12 cellular contexts compared by ENCODE assay signal in genomic region chr6:111686249-111686997, GRCh38.
DNase-seq lines count a peak whose midpoint lies in the region; ATAC-seq, FAIRE-seq and TF ChIP-seq lines count a peak whose summit lies in the region.
"Had no signal": no experiment of that assay in that cellular context is flagged by ENCODE, and none has a peak within 500 bp of the region (broad histone marks: within the 10 kb centered on the region; RNA-seq: fewer than 3 reads in every experiment).

No MANE protein-coding gene starts in this region.

- dilution Hi-C loops in endothelial cell of umbilical vein (cut with MboI; ENCODE audit: extremely low pct_ligation_motif_present, low sequenced_read_pairs), result no loop called here

- no peaks in the 10 kb centered on the region for H3K9me1 ChIP-seq in endothelial cell of umbilical vein (replicated peaks; ENCODE audit: control insufficient read depth, extremely low read depth, insufficient read depth, low read length)

- H3K4me3 Mint-ChIP-seq in MCF 10A (ENCODE audit: unreplicated experiment), result no peak overlapping the region
- no peak overlapping the region for H3K4me3 Mint-ChIP-seq in naive thymus-derived CD8-positive, alpha-beta T cell
- H3K4me3 Mint-ChIP-seq: activated T-cell treated with anti-CD3 and anti-CD28 coated beads, Interleukin-2, amount 50 U/mL, for 4 hours had no signal

- no peaks in the 10 kb centered on the region for H3K36me3 Mint-ChIP-seq in MCF 10A (ENCODE audit: insufficient read depth, unreplicated experiment)
- peaks cover 14 to 88% (median 42%) of the 10 kb centered on the region in 3 donors for H3K36me3 Mint-ChIP-seq in naive thymus-derived CD8-positive, alpha-beta T cell

- H3K79me2 ChIP-seq in endothelial cell of umbilical vein (ENCODE audit: control insufficient read depth, insufficient read depth, low read length), result no peaks in the 10 kb centered on the region

- TF ChIP-seq CTCF in breast epithelium (IDR thresholded peaks at IDR 0.05), result no peak
- no peak for TF ChIP-seq CTCF in MCF 10A (IDR thresholded peaks at IDR 0.05; ENCODE audit: unreplicated experiment)
- TF ChIP-seq CTCF in endothelial cell of umbilical vein (IDR thresholded peaks at IDR 0.05; ENCODE audit: extremely low read depth in 1 of 2, insufficient read depth in 1 of 2, low read depth in 1 of 2, low read length in 2 of 2), result no peak

- H3K27me3 Mint-ChIP-seq in MCF 10A (ENCODE audit: insufficient read depth, unreplicated experiment), result no peaks in the 10 kb centered on the region
- H3K27me3 Mint-ChIP-seq in naive thymus-derived CD8-positive, alpha-beta T cell, result no peaks in the 10 kb centered on the region

- BruUV-seq in MCF 10A (replicated peaks; lab: Mats Ljungman, UMichigan) (no TSS peak), endothelial cell of umbilical vein (replicated peaks; lab: Mats Ljungman, UMichigan) (no TSS peak)

- peak overlapping the region; percentile 86 to 95 for H3K27ac ChIP-seq in breast epithelium
- H3K27ac ChIP-seq in endothelial cell of umbilical vein (ENCODE audit: insufficient read depth, low read depth, low read length), result no peak overlapping the region
- H3K27ac ChIP-seq: HL-60, neutrophil had no signal

- H3K9me3 ChIP-seq in breast epithelium, result no peaks in the 10 kb centered on the region
- no peaks in the 10 kb centered on the region for H3K9me3 ChIP-seq in endothelial cell of umbilical vein (replicated peaks; ENCODE audit: control insufficient read depth, insufficient read depth, low read length)
- H3K9me3 ChIP-seq: neutrophil had no signal

- H3K9ac ChIP-seq in endothelial cell of umbilical vein (replicated peaks; ENCODE audit: extremely low read depth, insufficient read depth, low read length), result no peak overlapping the region

- H3K4me2 ChIP-seq in endothelial cell of umbilical vein (ENCODE audit: insufficient read depth, low read length), result peak overlapping the region; percentile 24

- H3K9me3 Mint-ChIP-seq in MCF 10A (ENCODE audit: unreplicated experiment), result no peaks in the 10 kb centered on the region
- no peaks in the 10 kb centered on the region for H3K9me3 Mint-ChIP-seq in naive thymus-derived CD8-positive, alpha-beta T cell
- H3K9me3 Mint-ChIP-seq: activated T-cell treated with anti-CD3 and anti-CD28 coated beads, Interleukin-2, amount 50 U/mL, for 4 hours had no signal

- TF ChIP-seq POLR2A in breast epithelium (IDR thresholded peaks at IDR 0.05) (no peak), endothelial cell of umbilical vein (IDR thresholded peaks at IDR 0.05; ENCODE audit: low read depth, low read length) (no peak)

- POLR2A ChIA-PET in MCF 10A (lab: Yijun Ruan, JAX), result interaction anchor here (0.9 kb wide), 1 partner anchor 9 kb away, joined by 3 read pairs; no protein-coding TSS in a partner anchor
- POLR2A ChIA-PET in endothelial cell of umbilical vein (lab: Charles Lee), result no interaction called here
- POLR2A ChIA-PET in naive thymus-derived CD8-positive, alpha-beta T cell (lab: Charles Lee), result interaction anchor here (0.5 kb wide), 1 partner anchor 15 kb away, joined by 3 read pairs; no protein-coding TSS in a partner anchor

- peak overlapping the region; percentile 51 for H2AFZ ChIP-seq in endothelial cell of umbilical vein (ENCODE audit: low read depth, low read length)

- DNase-seq in breast epithelium (ENCODE audit: low spot score in 2 of 2), result no peak
- DNase-seq in MCF 10A (ENCODE audit: unreplicated experiment), result no peak
- DNase-seq in endothelial cell of umbilical vein (ENCODE audit: low read depth, low spot score), result peak; percentile 42
- no peak for DNase-seq in naive thymus-derived CD8-positive, alpha-beta T cell
- no peak for DNase-seq in HuH-7 (ENCODE audit: low spot score)
- DNase-seq in cerebellar cortex (ENCODE audit: low spot score), result no peak
- no peak for DNase-seq in UCSD-AML1 (lab: John Stamatoyannopoulos, UW; ENCODE audit: unreplicated experiment)
- DNase-seq: activated T-cell treated with anti-CD3 and anti-CD28 coated beads, Interleukin-2, amount 50 U/mL, for 4 hours had no signal

- intact Hi-C loops in breast epithelium (cut with DNase I; ENCODE audit: low total_unique reads), result no loop called here
- intact Hi-C loops in MCF 10A (cut with micrococcal nuclease), result no loop called here
- intact Hi-C loops in endothelial cell of umbilical vein (cut with micrococcal nuclease), result no loop called here

- peak; percentile 50 for FAIRE-seq in endothelial cell of umbilical vein (lab: Jason Lieb, UNC)
- FAIRE-seq: GM12878 had no signal

- H4K20me1 ChIP-seq in endothelial cell of umbilical vein (replicated peaks; ENCODE audit: control insufficient read depth, extremely low read depth, insufficient read depth, low read length), result no peaks in the 10 kb centered on the region

- H3K4me3 ChIP-seq in breast epithelium (no peak overlapping the region), endothelial cell of umbilical vein (replicated peaks in 1 of 3; ENCODE audit: insufficient read depth in 1 of 3, low read depth in 1 of 3, low read length in 3 of 3) (no peak overlapping the region)
- H3K4me3 ChIP-seq: GM12878 had no signal

- CTCF ChIA-PET in MCF 10A (lab: Yijun Ruan, JAX) (no interaction called here), endothelial cell of umbilical vein (lab: Charles Lee) (interaction anchor here (1.0 to 1.1 kb wide), 3 partner anchors 40 to 427 kb away, joined by 3 to 4 read pairs (median 4); a partner anchor contains a TSS)

- no peaks in the 10 kb centered on the region for H3K27me3 ChIP-seq in breast epithelium
- no peaks in the 10 kb centered on the region for H3K27me3 ChIP-seq in endothelial cell of umbilical vein (ENCODE audit: control insufficient read depth in 2 of 2, insufficient read depth in 2 of 2, low read length in 2 of 2)
- H3K27me3 ChIP-seq: neutrophil had no signal

- H3K4me1 ChIP-seq in breast epithelium (no peaks in the 10 kb centered on the region), endothelial cell of umbilical vein (ENCODE audit: control insufficient read depth, extremely low read depth, insufficient read depth, low read length) (peaks cover 51% of the 10 kb centered on the region)

- H3K4me1 Mint-ChIP-seq in MCF 10A (ENCODE audit: insufficient read depth, unreplicated experiment), result no peaks in the 10 kb centered on the region
- peaks cover 39 to 65% (median 62%) of the 10 kb centered on the region in 4 donors for H3K4me1 Mint-ChIP-seq in naive thymus-derived CD8-positive, alpha-beta T cell

- no peak for ATAC-seq in naive thymus-derived CD8-positive, alpha-beta T cell
- no peak for ATAC-seq in HG03095 (IDR thresholded peaks at IDR 0.05; ENCODE audit: unreplicated experiment)
- ATAC-seq: activated T-cell treated with anti-CD3 and anti-CD28 coated beads, Interleukin-2, amount 50 U/mL, for 4 hours; GM12878 had no signal

- no peak overlapping the region for H3K27ac Mint-ChIP-seq in MCF 10A (ENCODE audit: low read depth, unreplicated experiment)
- H3K27ac Mint-ChIP-seq in naive thymus-derived CD8-positive, alpha-beta T cell, result peak overlapping the region in 6 of 10 donors; percentile 0 to 90 (median 64)

- no peaks in the 10 kb centered on the region for H3K36me3 ChIP-seq in breast epithelium
- peaks cover 7 to 8% of the 10 kb centered on the region in 2 experiments for H3K36me3 ChIP-seq in endothelial cell of umbilical vein (ENCODE audit: control insufficient read depth in 2 of 2, extremely low read depth in 1 of 2, insufficient read depth in 2 of 2, low read length in 2 of 2)
- H3K36me3 ChIP-seq: neutrophil had no signal

TF ChIP-seq in endothelial cell of umbilical vein, 7 proteins besides CTCF, POLR2A, EP300 and RAD21:
- no peak for TF ChIP-seq MYC (IDR thresholded peaks at IDR 0.05; ENCODE audit: low read depth, low read length)
